Comparison of ENCODE assay signal across 8 cellular contexts in the genomic region with DNA sequence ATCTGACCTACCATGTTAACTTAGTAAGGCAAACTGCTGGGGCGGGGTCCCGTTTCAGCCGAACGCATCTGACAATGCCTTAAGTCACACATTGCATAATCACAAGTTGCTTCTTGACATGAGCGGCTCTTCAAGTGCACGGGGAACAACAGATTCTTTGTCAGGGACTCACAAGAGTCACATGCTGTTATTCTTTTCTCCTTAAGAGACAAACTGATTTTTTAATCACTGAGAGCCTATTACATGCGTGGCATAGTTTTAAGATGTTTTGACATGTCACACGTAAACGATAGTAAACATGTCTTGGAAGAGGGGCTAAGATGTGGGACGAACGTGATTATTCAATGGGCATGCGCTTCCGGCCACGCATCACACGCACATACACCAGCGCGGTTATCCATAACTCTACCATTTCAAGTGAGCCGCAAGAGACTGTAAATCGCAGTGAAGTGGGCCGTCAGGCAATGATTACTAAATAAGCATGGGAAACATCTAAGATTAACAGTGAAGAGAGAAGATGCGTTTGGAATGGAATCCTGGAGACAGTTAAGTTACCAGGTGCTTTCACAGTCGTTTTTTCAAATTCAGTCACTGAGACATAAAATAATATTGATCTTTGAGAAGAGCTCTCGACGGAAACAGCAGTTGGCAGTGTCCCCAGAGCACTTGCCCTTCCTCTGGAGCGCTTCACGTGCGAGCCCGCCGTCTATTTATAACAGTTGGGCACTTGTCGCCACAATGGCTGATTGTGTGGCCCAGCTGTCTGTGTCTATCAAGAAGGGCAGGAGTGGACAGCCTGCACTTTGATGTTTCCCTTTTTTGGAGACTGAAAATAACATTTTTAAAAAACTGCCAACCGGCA.
A peak's percentile ranks its signal among the peaks of the same experiment; 100 is the strongest.
DNase-seq lines count a peak whose midpoint lies in the region; ATAC-seq, FAIRE-seq and TF ChIP-seq lines count a peak whose summit lies in the region.

No MANE protein-coding gene starts in this region.

- no peak for TF ChIP-seq POLR2A in Peyer's patch (IDR thresholded peaks at IDR 0.05)

- no peak overlapping the region for H3K27ac Mint-ChIP-seq in T-cell

- peak overlapping the region; percentile 64 for H3K4me2 ChIP-seq in fibroblast of lung (ENCODE audit: extremely low read depth, insufficient read depth, low read length)
- H3K4me2 ChIP-seq in OCI-LY7 (ENCODE audit: low read length): no peak overlapping the region

- no peaks in the 10 kb centered on the region for H3K27me3 ChIP-seq in Peyer's patch
- no peaks in the 10 kb centered on the region for H3K27me3 ChIP-seq in fibroblast of lung (ENCODE audit: control insufficient read depth, insufficient read depth, low read length)
- no peaks in the 10 kb centered on the region for H3K27me3 ChIP-seq in pancreas

- DNase-seq in LHCN-M2 (ENCODE audit: low read depth) (peak; percentile 92), Peyer's patch (peak in 1 of 3 donors; percentile 60), fibroblast of lung (ENCODE audit: low read depth in 2 of 2) (peak; percentile 56 to 74), pancreas (peak; percentile 69 to 81 (median 70)), OCI-LY7 (ENCODE audit: low spot score) (no peak), T-cell (no peak)
- no peak for DNase-seq in stimulated activated CD4-positive, alpha-beta T cell treated with anti-CD3 and anti-CD28 coated beads, Interleukin-4, amount 100 ng/mL, for 24 hours

- H3K27ac ChIP-seq in Peyer's patch: peak overlapping the region; percentile 8 to 71 (median 56)
- H3K27ac ChIP-seq in fibroblast of lung (ENCODE audit: insufficient read depth, low read length): peak overlapping the region; percentile 84
- H3K27ac ChIP-seq in pancreas: peak overlapping the region in 3 of 4 donors; percentile 48 to 74 (median 66)
- no peak overlapping the region for H3K27ac ChIP-seq in OCI-LY7 (ENCODE audit: low read depth, low read length, poor library complexity, severe bottlenecking)

- POLR2A ChIA-PET in OCI-LY7 (lab: Charles Lee): interaction anchor here (0.6 kb wide), 1 partner anchor 62 kb away, joined by 4 read pairs; no protein-coding TSS in a partner anchor
- POLR2A ChIA-PET in T-cell (lab: Charles Lee): interaction anchor here in 1 of 2 donors (0.6 kb wide), 1 partner anchor 479 kb away, joined by 4 read pairs; no protein-coding TSS in a partner anchor

- H3K4me1 ChIP-seq in Peyer's patch: peaks cover 0 to 7% (median 0%) of the 10 kb centered on the region in 4 donors
- H3K4me1 ChIP-seq in fibroblast of lung (ENCODE audit: control insufficient read depth, extremely low read depth, insufficient read depth, low read length): peaks cover 12% of the 10 kb centered on the region
- H3K4me1 ChIP-seq in pancreas: peaks cover 0 to 22% (median 14%) of the 10 kb centered on the region in 3 donors
- H3K4me1 ChIP-seq in OCI-LY7 (ENCODE audit: insufficient read depth, low read length, poor library complexity, severe bottlenecking): no peaks in the 10 kb centered on the region

- H3K4me3 ChIP-seq in Peyer's patch: peak overlapping the region in 2 of 4 donors; percentile 8 to 35
- peak overlapping the region in 3 of 4 experiments; percentile 15 to 39 (median 20) for H3K4me3 ChIP-seq in fibroblast of lung (replicated peaks in 1 of 4; ENCODE audit: control extremely low read depth in 1 of 4, insufficient read depth in 1 of 4, low read depth in 3 of 4, low read length in 4 of 4)
- peak overlapping the region in 1 of 4 donors; percentile 25 for H3K4me3 ChIP-seq in pancreas
- no peak overlapping the region for H3K4me3 ChIP-seq in OCI-LY7 (ENCODE audit: low read depth, low read length, poor library complexity, severe bottlenecking)

- intact Hi-C loops in pancreas (cut with DNase I): no loop called here
- intact Hi-C loops in OCI-LY7 (cut with micrococcal nuclease; ENCODE audit: unreplicated experiment): no loop called here

- no peaks in the 10 kb centered on the region for H3K9me3 Mint-ChIP-seq in T-cell

- peaks cover 9% of the 10 kb centered on the region for H3K36me3 Mint-ChIP-seq in T-cell

- H3K36me3 ChIP-seq in Peyer's patch (no peaks in the 10 kb centered on the region), fibroblast of lung (ENCODE audit: control insufficient read depth, insufficient read depth, low read length) (no peaks in the 10 kb centered on the region), pancreas (no peaks in the 10 kb centered on the region), OCI-LY7 (ENCODE audit: insufficient read depth, low read length) (no peaks in the 10 kb centered on the region)

- no peak for FAIRE-seq in pancreas (lab: Jason Lieb, UNC)

- ATAC-seq in pancreas (peak; percentile 86 to 92 (median 88)), HG03378 (IDR thresholded peaks at IDR 0.05; ENCODE audit: unreplicated experiment) (no peak), T-cell (replicated peaks in 1 of 4) (no peak)

- H4K20me1 ChIP-seq in fibroblast of lung (ENCODE audit: control insufficient read depth, extremely low read depth, insufficient read depth, low read length) (no peaks in the 10 kb centered on the region), OCI-LY7 (ENCODE audit: insufficient read depth, low read length) (no peaks in the 10 kb centered on the region)

- no peak overlapping the region for H2AFZ ChIP-seq in fibroblast of lung (ENCODE audit: low read length)
- H2AFZ ChIP-seq in OCI-LY7 (ENCODE audit: low read length): no peak overlapping the region

- H3K79me2 ChIP-seq in fibroblast of lung (ENCODE audit: control insufficient read depth, insufficient read depth, low read length): no peaks in the 10 kb centered on the region
- H3K79me2 ChIP-seq in OCI-LY7 (ENCODE audit: insufficient read depth, low read depth, low read length): no peaks in the 10 kb centered on the region

- no TSS peak for BruUV-seq in OCI-LY7 (replicated peaks; lab: Mats Ljungman, UMichigan)

- H3K9me3 ChIP-seq in Peyer's patch (no peaks in the 10 kb centered on the region), fibroblast of lung (ENCODE audit: control insufficient read depth, insufficient read depth, low read depth, low read length) (no peaks in the 10 kb centered on the region), pancreas (no peaks in the 10 kb centered on the region), OCI-LY7 (ENCODE audit: low read length) (no peaks in the 10 kb centered on the region)

- TF ChIP-seq CTCF in Peyer's patch (IDR thresholded peaks at IDR 0.05): no peak
- TF ChIP-seq CTCF in fibroblast of lung (conservative IDR thresholded peaks at IDR 0.05 in 1 of 2, IDR thresholded peaks at IDR 0.05 in 1 of 2; ENCODE audit: low read depth in 1 of 2, low read length in 2 of 2): no peak
- TF ChIP-seq CTCF in pancreas (IDR thresholded peaks at IDR 0.05): no peak
- no peak for TF ChIP-seq CTCF in OCI-LY7 (conservative IDR thresholded peaks at IDR 0.05; ENCODE audit: low read length)

- H3K9ac ChIP-seq in fibroblast of lung (ENCODE audit: insufficient read depth, low read length): peak overlapping the region; percentile 11

- WGBS in pancreas, 2 donors: 38 to 40% methylated on average over 31 of the region's 31 CpGs

- no peaks in the 10 kb centered on the region for H3K9me2 ChIP-seq in OCI-LY7 (ENCODE audit: insufficient read depth, low read length)

- H3K27me3 Mint-ChIP-seq in T-cell: no peaks in the 10 kb centered on the region

- H3K4me3 Mint-ChIP-seq in T-cell: no peak overlapping the region

- peaks cover 0 to 11% (median 9%) of the 10 kb centered on the region in 3 donors for H3K4me1 Mint-ChIP-seq in T-cell

- CTCF ChIA-PET in OCI-LY7 (lab: Charles Lee; ENCODE audit: unreplicated experiment) (no interaction called here), T-cell (lab: Charles Lee) (interaction anchor here in 1 of 2 donors (0.6 kb wide), 1 partner anchor 28 kb away, joined by 4 read pairs; no protein-coding TSS in a partner anchor)

Comparison
In these comparisons a context has a peak if more than half of its experiments do, and no peak if none do; other contexts are left out.
1. DNase-seq: peak in LHCN-M2 (single experiment), fibroblast of lung (2 of 2) and pancreas (6 of 6); none in stimulated activated CD4-positive, alpha-beta T cell treated with anti-CD3 and anti-CD28 coated beads, Interleukin-4, amount 100 ng/mL, for 24 hours (single experiment), OCI-LY7 (single experiment) and T-cell (0 of 34).
2. ATAC-seq: peak in pancreas (4 of 4); none in HG03378 (single experiment) and T-cell (0 of 4).